ENCODE assay signal across 24 cellular contexts in the genomic region with DNA sequence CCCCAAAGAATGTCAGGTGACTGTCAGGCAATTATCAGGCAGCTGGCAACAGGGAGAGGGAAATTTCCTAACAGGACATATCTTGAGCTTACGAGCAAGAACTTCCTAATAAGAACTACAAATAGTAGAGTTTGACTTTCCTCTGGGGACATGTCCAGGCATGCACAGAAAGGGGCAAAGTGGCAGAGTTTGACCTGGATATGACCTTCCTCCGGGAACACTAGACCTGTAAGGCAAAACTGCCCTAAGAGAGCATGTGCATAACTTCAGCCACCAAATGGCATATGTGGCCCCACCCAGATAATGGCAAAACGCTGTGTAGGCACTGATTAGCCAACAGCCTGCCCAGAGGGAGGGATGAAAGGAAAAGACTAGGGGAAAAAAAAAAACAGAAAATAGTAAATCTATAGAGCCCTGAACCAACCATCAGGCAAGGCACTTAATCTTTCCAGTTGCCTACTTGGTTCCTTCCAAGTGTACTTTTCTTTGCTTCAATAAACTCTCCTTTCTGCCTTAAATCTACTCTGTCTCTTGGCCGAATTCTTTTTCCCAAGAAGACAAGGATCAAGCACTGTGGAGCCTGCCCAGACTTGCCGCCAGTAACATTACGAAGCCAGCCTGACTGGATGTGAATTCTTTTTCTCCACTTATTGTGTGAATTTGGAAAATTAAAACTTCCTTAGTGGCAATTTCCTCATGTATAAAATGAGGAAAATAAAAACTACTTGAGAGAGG.
A peak's percentile ranks its signal among the peaks of the same experiment; 100 is the strongest.
DNase-seq lines count a peak whose midpoint lies in the region; ATAC-seq and TF ChIP-seq lines count a peak whose summit lies in the region.
"Had no signal": no experiment of that assay in that cellular context is flagged by ENCODE, and none has a peak within 500 bp of the region (broad histone marks: within the 10 kb centered on the region; RNA-seq: fewer than 3 reads in every experiment).

No MANE protein-coding gene starts in this region.

- H3K27ac ChIP-seq in SJCRH30 = no peak overlapping the region
- H3K27ac ChIP-seq in foreskin keratinocyte = peak overlapping the region; percentile 38
- H3K27ac ChIP-seq in upper lobe of right lung = no peak overlapping the region
- H3K27ac ChIP-seq: ascending aorta, KMS-11, left ventricle myocardium inferior, neutrophil, SJSA1 had no signal

- H3K9me3 Mint-ChIP-seq in effector memory CD8-positive, alpha-beta T cell = no peaks in the 10 kb centered on the region
- H3K9me3 Mint-ChIP-seq: activated B cell treated with CpG ODN at 0.5 μM for 24 hours; activated CD4-positive, alpha-beta memory T cell treated with anti-CD3 and anti-CD28 coated beads, Interleukin-2, amount 10 ng/mL, durations not matched to agents 7 days and 5 days; activated naive CD4-positive, alpha-beta T cell treated with anti-CD3 and anti-CD28 coated beads, Interleukin-2, amount 10 ng/mL, durations not matched to agents 7 days and 5 days; activated T-cell treated with anti-CD3 and anti-CD28 coated beads, Interleukin-2, amount 50 U/mL, for 24 hours had no signal

- H3K36me3 ChIP-seq in SJCRH30 (no peaks in the 10 kb centered on the region), upper lobe of right lung (no peaks in the 10 kb centered on the region)
- H3K36me3 ChIP-seq: ascending aorta, left ventricle myocardium inferior, neutrophil, SJSA1 had no signal

- TF ChIP-seq CTCF in foreskin keratinocyte (conservative IDR thresholded peaks at IDR 0.05) (no peak), upper lobe of right lung (IDR thresholded peaks at IDR 0.05) (no peak)

- H3K36me3 Mint-ChIP-seq in effector memory CD8-positive, alpha-beta T cell (ENCODE audit: insufficient read depth) = no peaks in the 10 kb centered on the region
- H3K36me3 Mint-ChIP-seq: activated naive CD4-positive, alpha-beta T cell treated with anti-CD3 and anti-CD28 coated beads, Interleukin-2, amount 10 ng/mL, durations not matched to agents 7 days and 5 days; CD14-positive monocyte had no signal

- intact Hi-C loops in upper lobe of right lung (cut with DNase I) = no loop called here

- DNase-seq in SIG-M5 treated with dmso at 0.1 percent for 504 hours (lab: John Stamatoyannopoulos, UW; ENCODE audit: unreplicated experiment) = peak; percentile 4
- DNase-seq in SIG-M5 (lab: John Stamatoyannopoulos, UW) = no peak
- peak; percentile 5 to 27 for DNase-seq in SJCRH30
- peak; percentile 64 to 82 for DNase-seq in foreskin keratinocyte
- no peak for DNase-seq in upper lobe of right lung
- DNase-seq in hippocampal formation (lab: John Stamatoyannopoulos, UW) = no peak
- DNase-seq in effector memory CD8-positive, alpha-beta T cell = no peak
- no peak for DNase-seq in GF-D8 (lab: John Stamatoyannopoulos, UW)
- DNase-seq: activated B cell treated with CpG ODN at 0.5 μM for 24 hours; activated CD4-positive, alpha-beta memory T cell treated with anti-CD3 and anti-CD28 coated beads, Interleukin-2, amount 10 ng/mL, durations not matched to agents 7 days and 5 days; activated naive CD4-positive, alpha-beta T cell treated with anti-CD3 and anti-CD28 coated beads, Interleukin-2, amount 10 ng/mL, durations not matched to agents 7 days and 5 days; activated T-cell treated with anti-CD3 and anti-CD28 coated beads, Interleukin-2, amount 50 U/mL, for 24 hours; DMS79 treated with DMSO at 0.1 percent for 48 hours; foreskin melanocyte; left ventricle myocardium inferior; NCI-H1417 treated with DMSO at 0.1 percent for 48 hours; NCI-H748 treated with DMSO at 0.1 percent for 48 hours; stimulated activated CD4-positive, alpha-beta T cell treated with anti-CD3 and anti-CD28 coated beads, Interleukin-12 subunit alpha, Interleukin-12 subunit beta, amount 100 ng/mL, for 4 hours; stimulated activated CD8-positive, alpha-beta memory T cell treated with anti-CD3 and anti-CD28 coated beads, Interleukin-4, amount 100 ng/mL, for 48 hours had no signal

- H3K4me3 Mint-ChIP-seq in effector memory CD8-positive, alpha-beta T cell = no peak overlapping the region
- H3K4me3 Mint-ChIP-seq: activated B cell treated with CpG ODN at 0.5 μM for 24 hours; activated CD4-positive, alpha-beta memory T cell treated with anti-CD3 and anti-CD28 coated beads, Interleukin-2, amount 10 ng/mL, durations not matched to agents 7 days and 5 days; activated naive CD4-positive, alpha-beta T cell treated with anti-CD3 and anti-CD28 coated beads, Interleukin-2, amount 10 ng/mL, durations not matched to agents 7 days and 5 days; activated T-cell treated with anti-CD3 and anti-CD28 coated beads, Interleukin-2, amount 50 U/mL, for 24 hours; CD14-positive monocyte had no signal

- no peak overlapping the region for H3K27ac Mint-ChIP-seq in effector memory CD8-positive, alpha-beta T cell
- H3K27ac Mint-ChIP-seq: activated B cell treated with CpG ODN at 0.5 μM for 24 hours; activated CD4-positive, alpha-beta memory T cell treated with anti-CD3 and anti-CD28 coated beads, Interleukin-2, amount 10 ng/mL, durations not matched to agents 7 days and 5 days; activated naive CD4-positive, alpha-beta T cell treated with anti-CD3 and anti-CD28 coated beads, Interleukin-2, amount 10 ng/mL, durations not matched to agents 7 days and 5 days; activated T-cell treated with anti-CD3 and anti-CD28 coated beads, Interleukin-2, amount 50 U/mL, for 24 hours had no signal

- H3K4me3 ChIP-seq in SJCRH30 (no peak overlapping the region), upper lobe of right lung (no peak overlapping the region)
- H3K4me3 ChIP-seq: ascending aorta, left ventricle myocardium inferior, SJSA1 had no signal

- no peaks in the 10 kb centered on the region for H3K4me1 Mint-ChIP-seq in effector memory CD8-positive, alpha-beta T cell (ENCODE audit: low read depth in 2 of 2)
- H3K4me1 Mint-ChIP-seq: activated B cell treated with CpG ODN at 0.5 μM for 24 hours; activated CD4-positive, alpha-beta memory T cell treated with anti-CD3 and anti-CD28 coated beads, Interleukin-2, amount 10 ng/mL, durations not matched to agents 7 days and 5 days; activated naive CD4-positive, alpha-beta T cell treated with anti-CD3 and anti-CD28 coated beads, Interleukin-2, amount 10 ng/mL, durations not matched to agents 7 days and 5 days; CD14-positive monocyte had no signal

- H3K27me3 ChIP-seq in SJCRH30 = no peaks in the 10 kb centered on the region
- H3K27me3 ChIP-seq in foreskin keratinocyte = peaks cover 4% of the 10 kb centered on the region
- no peaks in the 10 kb centered on the region for H3K27me3 ChIP-seq in upper lobe of right lung
- H3K27me3 ChIP-seq: ascending aorta, neutrophil, SJSA1 had no signal

- H3K27me3 Mint-ChIP-seq in effector memory CD8-positive, alpha-beta T cell = peaks cover 4 to 16% of the 10 kb centered on the region in 2 donors
- H3K27me3 Mint-ChIP-seq: activated B cell treated with CpG ODN at 0.5 μM for 24 hours had no signal

- peaks cover 6% of the 10 kb centered on the region for H3K4me1 ChIP-seq in SJCRH30
- H3K4me1 ChIP-seq in foreskin keratinocyte = peaks cover 17% of the 10 kb centered on the region
- H3K4me1 ChIP-seq in upper lobe of right lung = no peaks in the 10 kb centered on the region
- H3K4me1 ChIP-seq: ascending aorta, SJSA1 had no signal

- peaks cover 4% of the 10 kb centered on the region for H3K9me3 ChIP-seq in SJCRH30 (replicated peaks)
- H3K9me3 ChIP-seq in upper lobe of right lung = no peaks in the 10 kb centered on the region
- H3K9me3 ChIP-seq: ascending aorta, left ventricle myocardium inferior, neutrophil, SJSA1 had no signal

- ATAC-seq in foreskin keratinocyte (peak; percentile 43), upper lobe of right lung (peak; percentile 55)
- ATAC-seq in effector memory CD8-positive, alpha-beta T cell (replicated peaks) = no peak

Comparison
In these comparisons a context has a peak if more than half of its experiments do, and no peak if none do; other contexts are left out.
1. DNase-seq: peak in SIG-M5 treated with dmso at 0.1 percent for 504 hours (single experiment), SJCRH30 (2 of 2) and foreskin keratinocyte (2 of 2); none in SIG-M5 (single experiment), upper lobe of right lung (single experiment), hippocampal formation (0 of 2), effector memory CD8-positive, alpha-beta T cell (0 of 3) and GF-D8 (single experiment).